In genomic region chr1:33228935-33229487, GRCh38 we compare ENCODE assay signal across 12 cellular contexts. TPM values are rescaled to one million over a fixed set of nuclear protein-coding genes. Genes with fewer than 3 reads are reported as not detected.
DNase-seq lines count a peak whose midpoint lies in the region; ATAC-seq and TF ChIP-seq lines count a peak whose summit lies in the region.
"Had no signal": no experiment of that assay in that cellular context is flagged by ENCODE, and none has a peak within 500 bp of the region (broad histone marks: within the 10 kb centered on the region; RNA-seq: fewer than 3 reads in every experiment).

No MANE protein-coding gene starts in this region.

- H3K36me3 ChIP-seq in fibroblast of lung (ENCODE audit: control insufficient read depth, insufficient read depth, low read length), result no peaks in the 10 kb centered on the region
- no peaks in the 10 kb centered on the region for H3K36me3 ChIP-seq in CD4-positive, alpha-beta memory T cell (ENCODE audit: insufficient read depth, low read length)
- H3K36me3 ChIP-seq: ovary had no signal

- DNase-seq in DMS 273 (lab: John Stamatoyannopoulos, UW; ENCODE audit: unreplicated experiment) (peak; percentile 95), NCI-H69 (lab: John Stamatoyannopoulos, UW) (peak; percentile 59), fibroblast of lung (ENCODE audit: low read depth in 2 of 2) (peak; percentile 86 to 91), omental fat pad (ENCODE audit: low spot score) (peak; percentile 43), islet precursor cell (no peak), HPDE6-E6E7 (ENCODE audit: extremely low spot score) (no peak), left colon (no peak)
- DNase-seq in CD4-positive, alpha-beta memory T cell, result no peak
- DNase-seq: activated gamma-delta T cell treated with Interleukin-2 at 50 U/mL for 16 hours, NCI-H1436 had no signal

- CTCF ChIA-PET in CD4-positive, alpha-beta memory T cell (lab: Charles Lee; ENCODE audit: partially characterized antibody), result no interaction called here

- intact Hi-C loops in left colon (cut with DNase I, micrococcal nuclease), result no loop called here
- intact Hi-C loops in CD4-positive, alpha-beta memory T cell (cut with micrococcal nuclease), result no loop called here

- no peak overlapping the region for H3K27ac Mint-ChIP-seq in CD4-positive, alpha-beta memory T cell
- H3K27ac Mint-ChIP-seq: T-helper 1 cell treated with Interleukin-12 subunit alpha and Interleukin-12 subunit beta and Interleukin-4 antibody, amounts not matched to agents 30 μg/mL and 1 μg/mL, for 36 hours had no signal

- no peak overlapping the region for H3K4me3 ChIP-seq in fibroblast of lung (replicated peaks in 1 of 4; ENCODE audit: control extremely low read depth in 1 of 4, insufficient read depth in 1 of 4, low read depth in 3 of 4, low read length in 4 of 4)
- no peak overlapping the region for H3K4me3 ChIP-seq in CD4-positive, alpha-beta memory T cell (ENCODE audit: low read length in 2 of 2)
- H3K4me3 ChIP-seq: ovary had no signal

- no peak overlapping the region for H3K9ac ChIP-seq in fibroblast of lung (ENCODE audit: insufficient read depth, low read length)

- no peaks in the 10 kb centered on the region for H4K20me1 ChIP-seq in fibroblast of lung (ENCODE audit: control insufficient read depth, extremely low read depth, insufficient read depth, low read length)

- peak; percentile 72 for ATAC-seq in omental fat pad (ENCODE audit: low FRiP score)
- ATAC-seq in left colon, result no peak

- POLR2A ChIA-PET in CD4-positive, alpha-beta memory T cell (lab: Charles Lee; ENCODE audit: partially characterized antibody), result no interaction called here

- peaks cover 0 to 1% (median 0%) of the 10 kb centered on the region in 4 donors for H3K4me1 Mint-ChIP-seq in CD4-positive, alpha-beta memory T cell

- H3K4me3 Mint-ChIP-seq in CD4-positive, alpha-beta memory T cell, result no peak overlapping the region
- H3K4me3 Mint-ChIP-seq: T-helper 1 cell treated with Interleukin-12 subunit alpha and Interleukin-12 subunit beta and Interleukin-4 antibody, amounts not matched to agents 30 μg/mL and 1 μg/mL, for 36 hours had no signal

- H3K9me3 Mint-ChIP-seq in CD4-positive, alpha-beta memory T cell, result peaks cover 0 to 15% (median 11%) of the 10 kb centered on the region in 8 donors

- H3K9me3 ChIP-seq in fibroblast of lung (ENCODE audit: control insufficient read depth, insufficient read depth, low read depth, low read length), result no peaks in the 10 kb centered on the region
- H3K9me3 ChIP-seq in CD4-positive, alpha-beta memory T cell (ENCODE audit: control insufficient read depth in 1 of 2, low read length in 2 of 2), result no peaks in the 10 kb centered on the region
- H3K9me3 ChIP-seq: ovary had no signal

- no peak overlapping the region for H2AFZ ChIP-seq in fibroblast of lung (ENCODE audit: low read length)

- H3K4me1 ChIP-seq in fibroblast of lung (ENCODE audit: control insufficient read depth, extremely low read depth, insufficient read depth, low read length), result no peaks in the 10 kb centered on the region
- no peaks in the 10 kb centered on the region for H3K4me1 ChIP-seq in CD4-positive, alpha-beta memory T cell (ENCODE audit: insufficient read depth, low read length)

- no peak for TF ChIP-seq CTCF in fibroblast of lung (conservative IDR thresholded peaks at IDR 0.05 in 1 of 2, IDR thresholded peaks at IDR 0.05 in 1 of 2; ENCODE audit: low read depth in 1 of 2, low read length in 2 of 2)
- no peak for TF ChIP-seq CTCF in omental fat pad (IDR thresholded peaks at IDR 0.05)

- H3K27ac ChIP-seq in fibroblast of lung (ENCODE audit: insufficient read depth, low read length), result no peak overlapping the region
- no peak overlapping the region for H3K27ac ChIP-seq in CD4-positive, alpha-beta memory T cell (ENCODE audit: low read depth, low read length)
- H3K27ac ChIP-seq: ovary had no signal

- H3K27me3 Mint-ChIP-seq in CD4-positive, alpha-beta memory T cell, result peaks cover 19 to 28% of the 10 kb centered on the region in 2 donors

- H3K4me2 ChIP-seq in fibroblast of lung (ENCODE audit: extremely low read depth, insufficient read depth, low read length), result no peak overlapping the region

- no peaks in the 10 kb centered on the region for H3K79me2 ChIP-seq in fibroblast of lung (ENCODE audit: control insufficient read depth, insufficient read depth, low read length)

- no peaks in the 10 kb centered on the region for H3K36me3 Mint-ChIP-seq in CD4-positive, alpha-beta memory T cell

- peaks cover 6% of the 10 kb centered on the region for H3K27me3 ChIP-seq in fibroblast of lung (ENCODE audit: control insufficient read depth, insufficient read depth, low read length)
- peaks cover 6% of the 10 kb centered on the region for H3K27me3 ChIP-seq in CD4-positive, alpha-beta memory T cell (ENCODE audit: insufficient read depth, low read length)
- H3K27me3 ChIP-seq: ovary had no signal

RNA-seq across cellular contexts. Expression of gene ZNF362, which starts 27.3 kb away (rescaled TPM):
- total RNA-seq in fibroblast of lung, result 3.1 and 3.8 TPM in 2 replicates
- polyA plus RNA-seq in fibroblast of lung, result 5.0 and 5.7 TPM in 2 replicates
- 13.6 and 14.8 TPM in 2 replicates for polyA plus RNA-seq in fibroblast of lung (2012)
- polyA minus RNA-seq in fibroblast of lung (ENCODE audit: low replicate concordance), result 28.8 and 32.5 TPM in 2 replicates
- total RNA-seq in omental fat pad, result 10 to 100 TPM; 10.4 to 13.9 (median 11.2) TPM
- 10 to 100 TPM in 1 of 2 donors, 1 to 10 TPM in 1; 8.1 to 14.7 TPM for total RNA-seq in left colon
- total RNA-seq in CD4-positive, alpha-beta memory T cell, result 10 to 100 TPM; 24.4 to 25.8 TPM
- 10 to 100 TPM in 1 of 2 donors, 1 to 10 TPM in 1; 7.1 to 25.9 TPM for polyA plus RNA-seq in CD4-positive, alpha-beta memory T cell

RNA-seq across cellular contexts. Expression of gene TRIM62, which starts 47.2 kb away (rescaled TPM):
- 1.8 and 3.1 TPM in 2 replicates for total RNA-seq in fibroblast of lung
- polyA plus RNA-seq in fibroblast of lung, result 2.4 and 3.1 TPM in 2 replicates
- polyA plus RNA-seq in fibroblast of lung (2012), result 4.9 and 5.3 TPM in 2 replicates
- 13.3 and 20.9 TPM in 2 replicates for polyA minus RNA-seq in fibroblast of lung (ENCODE audit: low replicate concordance)
- 1 to 10 TPM; 2.7 to 6.3 (median 3.6) TPM for total RNA-seq in omental fat pad
- total RNA-seq in left colon, result 1 to 10 TPM; 4.5 to 6.7 TPM
- 10 to 100 TPM; 20.0 to 26.2 TPM for total RNA-seq in CD4-positive, alpha-beta memory T cell
- polyA plus RNA-seq in CD4-positive, alpha-beta memory T cell, result 1 to 10 TPM; 7.2 to 7.6 TPM

Comparison
In these comparisons a context has a peak if more than half of its experiments do, and no peak if none do; other contexts are left out.
1. DNase-seq: peak in DMS 273 (single experiment), NCI-H69 (single experiment), fibroblast of lung (2 of 2) and omental fat pad (single experiment); none in islet precursor cell (single experiment), HPDE6-E6E7 (single experiment), left colon (0 of 2) and CD4-positive, alpha-beta memory T cell (0 of 5).